14 cellular contexts compared by ENCODE assay signal in genomic region chr2:168220971-168221819, GRCh38. TPM values are rescaled to one million over a fixed set of nuclear protein-coding genes. Genes with fewer than 3 reads are reported as not detected.
A peak's percentile ranks its signal among the peaks of the same experiment; 100 is the strongest.
DNase-seq lines count a peak whose midpoint lies in the region; ATAC-seq and TF ChIP-seq lines count a peak whose summit lies in the region.
"Had no signal": no experiment of that assay in that cellular context is flagged by ENCODE, and none has a peak within 500 bp of the region (broad histone marks: within the 10 kb centered on the region; RNA-seq: fewer than 3 reads in every experiment).

No MANE protein-coding gene starts in this region.

- H3K27me3 ChIP-seq in foreskin keratinocyte (no peaks in the 10 kb centered on the region), muscle layer of duodenum (ENCODE audit: low read depth, low read length) (no peaks in the 10 kb centered on the region)

- TF ChIP-seq POLR2A in GM18505 (IDR thresholded peaks at IDR 0.05; ENCODE audit: borderline replicate concordance, extremely low read depth, insufficient read depth, insufficient read length): no peak

- no peak overlapping the region for H3K4me3 ChIP-seq in muscle layer of duodenum (ENCODE audit: low read depth in 1 of 2, low read length in 2 of 2)
- H3K4me3 ChIP-seq: HAP-1 had no signal

- H3K36me3 Mint-ChIP-seq in stimulated activated memory B cell treated with anti-CD40 and anti-IgM and Interleukin-4, amounts not matched to agents 10 μg/mL and 1 μg/mL and 100 μg/mL, for 72 hours: peaks cover 13% of the 10 kb centered on the region

- H3K4me1 Mint-ChIP-seq in stimulated activated memory B cell treated with anti-CD40 and anti-IgM and Interleukin-4, amounts not matched to agents 10 μg/mL and 1 μg/mL and 100 μg/mL, for 72 hours: peaks cover 4% of the 10 kb centered on the region

- H3K4me1 ChIP-seq in foreskin keratinocyte (peaks cover 13% of the 10 kb centered on the region), muscle layer of duodenum (ENCODE audit: control insufficient read depth in 1 of 2, insufficient read depth in 2 of 2, low read length in 2 of 2) (peaks cover 0 to 5% of the 10 kb centered on the region in 2 donors)

- no peaks in the 10 kb centered on the region for H3K27me3 Mint-ChIP-seq in stimulated activated memory B cell treated with anti-CD40 and anti-IgM and Interleukin-4, amounts not matched to agents 10 μg/mL and 1 μg/mL and 100 μg/mL, for 72 hours
- H3K27me3 Mint-ChIP-seq: activated T-cell treated with anti-CD3 and anti-CD28 coated beads, Interleukin-2, amount 50 U/mL, for 24 hours; stimulated activated naive B cell treated with anti-CD40 and anti-IgM and Interleukin-4, amounts not matched to agents 10 μg/mL and 1 μg/mL and 100 μg/mL, for 72 hours had no signal

- DNase-seq in COLO829 (ENCODE audit: low spot score) (peak; percentile 35), SW480 (ENCODE audit: low spot score) (peak; percentile 12), foreskin keratinocyte (peak; percentile 32 to 46), HK-2 (ENCODE audit: unreplicated experiment) (no peak), GM20000 (ENCODE audit: low spot score) (no peak)
- DNase-seq: activated T-cell treated with anti-CD3 and anti-CD28 coated beads, Interleukin-2, amount 50 U/mL, for 24 hours; NCI-H146; stimulated activated naive B cell treated with anti-CD40 and anti-IgM and Interleukin-4, amounts not matched to agents 10 μg/mL and 1 μg/mL and 100 μg/mL, for 72 hours had no signal

- no peak overlapping the region for H3K27ac Mint-ChIP-seq in stimulated activated memory B cell treated with anti-CD40 and anti-IgM and Interleukin-4, amounts not matched to agents 10 μg/mL and 1 μg/mL and 100 μg/mL, for 72 hours
- H3K27ac Mint-ChIP-seq: activated T-cell treated with anti-CD3 and anti-CD28 coated beads, Interleukin-2, amount 50 U/mL, for 24 hours; stimulated activated naive B cell treated with anti-CD40 and anti-IgM and Interleukin-4, amounts not matched to agents 10 μg/mL and 1 μg/mL and 100 μg/mL, for 72 hours had no signal

- H3K27ac ChIP-seq in foreskin keratinocyte (no peak overlapping the region), muscle layer of duodenum (ENCODE audit: low read length) (peak overlapping the region; percentile 80)

- ATAC-seq in foreskin keratinocyte (no peak), GM18505 (IDR thresholded peaks at IDR 0.05; ENCODE audit: unreplicated experiment) (no peak)
- ATAC-seq in stimulated activated memory B cell treated with anti-CD40 and anti-IgM and Interleukin-4, amounts not matched to agents 10 μg/mL and 1 μg/mL and 100 μg/mL, for 72 hours: no peak
- ATAC-seq: activated CD4-positive, CD25-positive, alpha-beta regulatory T cell treated with anti-CD3 and anti-CD28 coated beads, Interleukin-2, amount 50 U/mL, for 24 hours; left lobe of liver; stimulated activated naive B cell treated with anti-CD40 and anti-IgM and Interleukin-4, amounts not matched to agents 10 μg/mL and 1 μg/mL and 100 μg/mL, for 72 hours had no signal

- H3K9me3 Mint-ChIP-seq in stimulated activated memory B cell treated with anti-CD40 and anti-IgM and Interleukin-4, amounts not matched to agents 10 μg/mL and 1 μg/mL and 100 μg/mL, for 72 hours: no peaks in the 10 kb centered on the region
- H3K9me3 Mint-ChIP-seq: activated T-cell treated with anti-CD3 and anti-CD28 coated beads, Interleukin-2, amount 50 U/mL, for 24 hours; stimulated activated naive B cell treated with anti-CD40 and anti-IgM and Interleukin-4, amounts not matched to agents 10 μg/mL and 1 μg/mL and 100 μg/mL, for 72 hours had no signal

- TF ChIP-seq CTCF in foreskin keratinocyte (conservative IDR thresholded peaks at IDR 0.05) (no peak), GM20000 (IDR thresholded peaks at IDR 0.05; ENCODE audit: extremely low read depth, missing control alignments) (no peak)

- H3K4me3 Mint-ChIP-seq in stimulated activated memory B cell treated with anti-CD40 and anti-IgM and Interleukin-4, amounts not matched to agents 10 μg/mL and 1 μg/mL and 100 μg/mL, for 72 hours: no peak overlapping the region
- H3K4me3 Mint-ChIP-seq: activated T-cell treated with anti-CD3 and anti-CD28 coated beads, Interleukin-2, amount 50 U/mL, for 24 hours; stimulated activated naive B cell treated with anti-CD40 and anti-IgM and Interleukin-4, amounts not matched to agents 10 μg/mL and 1 μg/mL and 100 μg/mL, for 72 hours had no signal

- H3K9me3 ChIP-seq in muscle layer of duodenum (ENCODE audit: control insufficient read depth in 1 of 2, low read length in 2 of 2): no peaks in the 10 kb centered on the region
- H3K9me3 ChIP-seq: HAP-1 had no signal

- no peaks in the 10 kb centered on the region for H3K36me3 ChIP-seq in muscle layer of duodenum (ENCODE audit: control insufficient read depth in 1 of 2, insufficient read depth in 2 of 2, low read length in 2 of 2)
- H3K36me3 ChIP-seq: HAP-1 had no signal

RNA-seq across cellular contexts. Expression of gene STK39, which starts 26.2 kb away (rescaled TPM):
- total RNA-seq in foreskin keratinocyte: 28.8 and 29.7 TPM in 2 replicates
- 18.0 and 19.4 TPM in 2 replicates for polyA plus RNA-seq in foreskin keratinocyte

Comparison
In these comparisons a context has a peak if more than half of its experiments do, and no peak if none do; other contexts are left out.
1. DNase-seq: peak in COLO829 (single experiment), SW480 (single experiment) and foreskin keratinocyte (2 of 2); none in HK-2 (single experiment) and GM20000 (single experiment).